ENCODE assay signal across 24 cellular contexts in genomic region chr16:12637002-12637401, GRCh38.
DNase-seq lines count a peak whose midpoint lies in the region; ATAC-seq and TF ChIP-seq lines count a peak whose summit lies in the region.
"Had no signal": no experiment of that assay in that cellular context is flagged by ENCODE, and none has a peak within 500 bp of the region (broad histone marks: within the 10 kb centered on the region; RNA-seq: fewer than 3 reads in every experiment).

No MANE protein-coding gene starts in this region.

- H3K36me3 Mint-ChIP-seq in glutamatergic neuron (ENCODE audit: unreplicated experiment), result peaks cover 11% of the 10 kb centered on the region
- H3K36me3 Mint-ChIP-seq in nephron progenitor cell (ENCODE audit: low read depth), result no peaks in the 10 kb centered on the region
- no peaks in the 10 kb centered on the region for H3K36me3 Mint-ChIP-seq in activated CD4-positive, alpha-beta T cell treated with anti-CD3 and anti-CD28 coated beads for 36 hours (ENCODE audit: low read depth)
- H3K36me3 Mint-ChIP-seq: activated CD8-positive, alpha-beta memory T cell treated with anti-CD3 and anti-CD28 coated beads, Interleukin-2, amount 10 ng/mL, durations not matched to agents 7 days and 5 days; CD8-positive, alpha-beta memory T cell; naive thymus-derived CD4-positive, alpha-beta T cell; stimulated activated naive B cell treated with anti-CD40 and anti-IgM and Interleukin-4, amounts not matched to agents 10 μg/mL and 1 μg/mL and 100 μg/mL, for 72 hours; type B pancreatic cell had no signal

- H3K36me3 ChIP-seq in H7 (replicated peaks; ENCODE audit: control insufficient read depth, insufficient read depth, low read length), result no peaks in the 10 kb centered on the region
- H3K36me3 ChIP-seq: BE2C had no signal

- DNase-seq in H7 (peak; percentile 39), NCI-H82 treated with DMSO at 0.1 percent for 48 hours (lab: John Stamatoyannopoulos, UW; ENCODE audit: unreplicated experiment) (peak; percentile 26), glutamatergic neuron (peak; percentile 51), nephron progenitor cell (peak; percentile 34), NCI-H2196 (lab: John Stamatoyannopoulos, UW; ENCODE audit: unreplicated experiment) (no peak)
- no peak for DNase-seq in activated CD4-positive, alpha-beta T cell treated with anti-CD3 and anti-CD28 coated beads for 36 hours
- DNase-seq: activated CD4-positive, alpha-beta T cell treated with anti-CD3 and anti-CD28 coated beads, Interleukin-2, amount 50 U/mL, for 4 hours; activated CD8-positive, alpha-beta memory T cell treated with anti-CD3 and anti-CD28 coated beads, Interleukin-2, amount 10 ng/mL, durations not matched to agents 7 days and 5 days; activated naive CD4-positive, alpha-beta T cell; activated naive CD8-positive, alpha-beta T cell treated with anti-CD3 and anti-CD28 coated beads, Interleukin-2, amount 50 U/mL, for 24 hours; activated T-cell treated with anti-CD3 and anti-CD28 coated beads, Interleukin-2, amount 50 U/mL, for 48 hours; BE2C; CD8-positive, alpha-beta memory T cell; midbrain; naive thymus-derived CD4-positive, alpha-beta T cell; NCI-H187; NCI-H345; NCI-H748 treated with DMSO at 0.1 percent for 48 hours; stimulated activated naive B cell treated with anti-CD40 and anti-IgM and Interleukin-4, amounts not matched to agents 10 μg/mL and 1 μg/mL and 100 μg/mL, for 72 hours; T-helper 1 cell had no signal

- H3K4me3 ChIP-seq in H7 (ENCODE audit: insufficient read depth, low read depth, low read length), result no peak overlapping the region
- H3K4me3 ChIP-seq: coronary artery had no signal

- no peak for TF ChIP-seq CTCF in glutamatergic neuron (IDR thresholded peaks at IDR 0.05; ENCODE audit: partially characterized antibody, unreplicated experiment)
- TF ChIP-seq CTCF in nephron progenitor cell (IDR thresholded peaks at IDR 0.05), result no peak

- H3K27me3 Mint-ChIP-seq in glutamatergic neuron (ENCODE audit: unreplicated experiment) (peaks cover 1% of the 10 kb centered on the region), nephron progenitor cell (ENCODE audit: low read depth, poor library complexity) (peaks cover 29% of the 10 kb centered on the region)
- peaks cover 2% of the 10 kb centered on the region for H3K27me3 Mint-ChIP-seq in activated CD4-positive, alpha-beta T cell treated with anti-CD3 and anti-CD28 coated beads for 36 hours

- H3K9me3 Mint-ChIP-seq in glutamatergic neuron (ENCODE audit: unreplicated experiment) (peaks cover 2% of the 10 kb centered on the region), nephron progenitor cell (no peaks in the 10 kb centered on the region)
- H3K9me3 Mint-ChIP-seq in activated CD4-positive, alpha-beta T cell treated with anti-CD3 and anti-CD28 coated beads for 36 hours (ENCODE audit: low read depth), result no peaks in the 10 kb centered on the region
- H3K9me3 Mint-ChIP-seq: activated naive CD8-positive, alpha-beta T cell treated with anti-CD3 and anti-CD28 coated beads, Interleukin-2, amount 50 U/mL, for 24 hours; type B pancreatic cell had no signal

- no peaks in the 10 kb centered on the region for H3K27me3 ChIP-seq in H7 (ENCODE audit: control insufficient read depth, insufficient read depth, low read length)
- H3K27me3 ChIP-seq: BE2C had no signal

- POLR2A ChIA-PET in activated CD4-positive, alpha-beta T cell treated with anti-CD3 and anti-CD28 coated beads for 36 hours (lab: Charles Lee), result no interaction called here

- H3K4me3 Mint-ChIP-seq in glutamatergic neuron (ENCODE audit: unreplicated experiment) (no peak overlapping the region), nephron progenitor cell (no peak overlapping the region)
- no peak overlapping the region for H3K4me3 Mint-ChIP-seq in activated CD4-positive, alpha-beta T cell treated with anti-CD3 and anti-CD28 coated beads for 36 hours
- H3K4me3 Mint-ChIP-seq: activated CD8-positive, alpha-beta memory T cell treated with anti-CD3 and anti-CD28 coated beads, Interleukin-2, amount 10 ng/mL, durations not matched to agents 7 days and 5 days; activated naive CD8-positive, alpha-beta T cell treated with anti-CD3 and anti-CD28 coated beads, Interleukin-2, amount 50 U/mL, for 24 hours; CD8-positive, alpha-beta memory T cell; naive thymus-derived CD4-positive, alpha-beta T cell; stimulated activated naive B cell treated with anti-CD40 and anti-IgM and Interleukin-4, amounts not matched to agents 10 μg/mL and 1 μg/mL and 100 μg/mL, for 72 hours; type B pancreatic cell had no signal

- intact Hi-C loops in activated CD4-positive, alpha-beta T cell treated with anti-CD3 and anti-CD28 coated beads for 36 hours (cut with DNase I, micrococcal nuclease), result no loop called here

- H3K4me1 Mint-ChIP-seq in glutamatergic neuron (ENCODE audit: low read depth, unreplicated experiment) (peaks cover 2% of the 10 kb centered on the region), nephron progenitor cell (no peaks in the 10 kb centered on the region)
- H3K4me1 Mint-ChIP-seq in activated CD4-positive, alpha-beta T cell treated with anti-CD3 and anti-CD28 coated beads for 36 hours, result no peaks in the 10 kb centered on the region
- H3K4me1 Mint-ChIP-seq: activated CD8-positive, alpha-beta memory T cell treated with anti-CD3 and anti-CD28 coated beads, Interleukin-2, amount 10 ng/mL, durations not matched to agents 7 days and 5 days; activated naive CD8-positive, alpha-beta T cell treated with anti-CD3 and anti-CD28 coated beads, Interleukin-2, amount 50 U/mL, for 24 hours; CD8-positive, alpha-beta memory T cell; naive thymus-derived CD4-positive, alpha-beta T cell had no signal

- no peak for ATAC-seq in GM18873 (IDR thresholded peaks at IDR 0.05; ENCODE audit: low FRiP score, unreplicated experiment)
- no peak for ATAC-seq in activated CD4-positive, alpha-beta T cell treated with anti-CD3 and anti-CD28 coated beads for 36 hours
- ATAC-seq in GM21529 (IDR thresholded peaks at IDR 0.05; ENCODE audit: unreplicated experiment), result no peak
- ATAC-seq: activated CD8-positive, alpha-beta memory T cell treated with anti-CD3 and anti-CD28 coated beads, Interleukin-2, amount 10 ng/mL, durations not matched to agents 7 days and 5 days; activated naive CD8-positive, alpha-beta T cell treated with anti-CD3 and anti-CD28 coated beads, Interleukin-2, amount 50 U/mL, for 24 hours; naive thymus-derived CD4-positive, alpha-beta T cell; stimulated activated naive B cell treated with anti-CD40 and anti-IgM and Interleukin-4, amounts not matched to agents 10 μg/mL and 1 μg/mL and 100 μg/mL, for 72 hours had no signal

- CTCF ChIA-PET in activated CD4-positive, alpha-beta T cell treated with anti-CD3 and anti-CD28 coated beads for 36 hours (lab: Charles Lee), result no interaction called here

- H3K27ac Mint-ChIP-seq in glutamatergic neuron (ENCODE audit: unreplicated experiment) (no peak overlapping the region), nephron progenitor cell (no peak overlapping the region)
- H3K27ac Mint-ChIP-seq in activated CD4-positive, alpha-beta T cell treated with anti-CD3 and anti-CD28 coated beads for 36 hours, result no peak overlapping the region
- H3K27ac Mint-ChIP-seq: activated CD8-positive, alpha-beta memory T cell treated with anti-CD3 and anti-CD28 coated beads, Interleukin-2, amount 10 ng/mL, durations not matched to agents 7 days and 5 days; activated naive CD8-positive, alpha-beta T cell treated with anti-CD3 and anti-CD28 coated beads, Interleukin-2, amount 50 U/mL, for 24 hours; CD8-positive, alpha-beta memory T cell; naive thymus-derived CD4-positive, alpha-beta T cell; stimulated activated naive B cell treated with anti-CD40 and anti-IgM and Interleukin-4, amounts not matched to agents 10 μg/mL and 1 μg/mL and 100 μg/mL, for 72 hours; type B pancreatic cell had no signal

Comparison
In these comparisons a context has a peak if more than half of its experiments do, and no peak if none do; other contexts are left out.
1. DNase-seq: peak in H7 (single experiment), NCI-H82 treated with DMSO at 0.1 percent for 48 hours (single experiment), glutamatergic neuron (single experiment) and nephron progenitor cell (single experiment); none in activated CD4-positive, alpha-beta T cell treated with anti-CD3 and anti-CD28 coated beads for 36 hours (single experiment) and NCI-H2196 (single experiment).